Comparison of ENCODE assay signal across 1 cellular context in genomic region chr14:99036594-99037293, GRCh38.
TF ChIP-seq lines count a peak whose summit lies in the region.

No MANE protein-coding gene starts in this region.

TF ChIP-seq in GM23338, 12 proteins besides CTCF, POLR2A, EP300 and RAD21 (continued from another document):
- TF ChIP-seq EZH2 (IDR thresholded peaks at IDR 0.05; ENCODE audit: low read depth, unreplicated experiment) (no peak), REST (IDR thresholded peaks at IDR 0.05; ENCODE audit: unreplicated experiment) (no peak), JUNB (IDR thresholded peaks at IDR 0.05; ENCODE audit: unreplicated experiment) (no peak), POLR2AphosphoS5 (IDR thresholded peaks at IDR 0.05; ENCODE audit: low read depth) (no peak), CREB1 (CRISPR knock-in tag; IDR thresholded peaks at IDR 0.05; ENCODE audit: low read depth) (no peak)
